Comparison of ENCODE assay signal across 8 cellular contexts in the genomic region with DNA sequence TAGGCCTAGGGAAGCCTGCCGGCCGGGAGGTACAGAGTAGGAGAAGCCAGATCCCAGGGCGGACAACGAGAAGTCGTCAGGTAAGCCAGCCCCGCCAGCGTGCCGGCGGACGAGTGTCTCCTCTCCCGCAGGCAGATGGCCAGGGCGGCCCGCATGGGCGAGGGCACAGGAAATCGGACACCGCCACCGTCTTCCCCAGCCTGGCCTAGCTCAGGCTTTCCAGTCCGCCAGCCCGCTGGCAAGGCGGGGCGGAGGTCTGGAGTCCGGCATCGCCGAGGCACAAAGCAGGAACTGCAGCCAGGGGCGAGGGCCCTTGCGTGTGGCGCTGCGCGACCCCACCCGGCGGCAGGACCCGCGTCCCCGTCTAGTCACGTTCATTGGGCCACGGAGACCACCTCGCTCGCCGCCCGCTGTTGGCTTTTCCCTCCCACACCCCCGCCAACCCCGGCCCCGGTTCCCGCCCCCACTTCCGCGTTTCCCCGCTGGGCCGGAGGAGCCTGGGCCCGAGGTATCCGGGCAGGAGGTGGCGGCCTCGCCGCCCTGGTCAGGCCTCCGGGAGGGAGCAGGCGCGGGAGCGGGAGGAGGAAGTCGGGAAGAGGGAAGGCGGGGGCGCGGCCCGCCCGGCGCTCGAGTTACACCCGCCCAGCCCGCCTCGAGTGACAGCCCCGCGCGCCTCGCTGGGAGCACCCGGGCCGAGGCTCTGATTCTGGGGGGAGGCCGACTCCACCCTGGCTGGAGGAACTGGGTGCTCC. TPM values are rescaled to one million over a fixed set of nuclear protein-coding genes. Genes with fewer than 3 reads are reported as not detected.
A peak's percentile ranks its signal among the peaks of the same experiment; 100 is the strongest.
DNase-seq lines count a peak whose midpoint lies in the region; ATAC-seq and TF ChIP-seq lines count a peak whose summit lies in the region.

A gene (plus strand): TSS at position 655 of the 752 bp plus-strand sequence. CDS start 39,727 bp downstream, outside the sequence.

- H3K36me3 ChIP-seq in duodenal mucosa (ENCODE audit: control insufficient read depth in 1 of 2, insufficient read depth in 2 of 2, low read length in 2 of 2), result no peaks in the 10 kb centered on the region

- H3K27ac ChIP-seq in duodenal mucosa (ENCODE audit: low read depth, low read length), result peak within 1 kb of the TSS; percentile 92

- CTCF ChIA-PET in activated CD4-positive, alpha-beta memory T cell treated with anti-CD3 and anti-CD28 coated beads for 36 hours (lab: Charles Lee), result interaction anchor here (0.6 kb wide), 1 partner anchor 98 kb away, joined by 3 read pairs; no protein-coding TSS in a partner anchor

- no peaks in the 10 kb centered on the region for H3K9me3 ChIP-seq in duodenal mucosa (ENCODE audit: control insufficient read depth in 1 of 2, low read length in 2 of 2)

- 0% methylated on average over 6 to 23 of the region's 75 CpGs for WGBS in lower leg skin, 2 donors

- POLR2A ChIA-PET in activated CD4-positive, alpha-beta memory T cell treated with anti-CD3 and anti-CD28 coated beads for 36 hours (lab: Charles Lee), result interaction anchor here (0.9 to 3.0 kb wide), 3 partner anchors 36 to 102 kb away, joined by 3 to 12 read pairs (median 10); no protein-coding TSS in a partner anchor

- intact Hi-C loops in activated CD4-positive, alpha-beta memory T cell treated with anti-CD3 and anti-CD28 coated beads for 36 hours (cut with micrococcal nuclease), result loop anchor here (1.0 to 5.0 kb wide), 6 partner anchors 36 to 151 kb away; no protein-coding TSS in a partner anchor
- intact Hi-C loops in lower leg skin (cut with DNase I; ENCODE audit: low total_unique reads), result no loop called here

- peaks cover 25 to 30% of the 10 kb centered on the region in 2 donors for H3K4me1 ChIP-seq in duodenal mucosa (ENCODE audit: control insufficient read depth in 1 of 2, insufficient read depth in 2 of 2, low read length in 2 of 2)

- no peaks in the 10 kb centered on the region for H3K9me3 Mint-ChIP-seq in activated CD4-positive, alpha-beta memory T cell treated with anti-CD3 and anti-CD28 coated beads for 36 hours

- H3K4me3 Mint-ChIP-seq in activated CD4-positive, alpha-beta memory T cell treated with anti-CD3 and anti-CD28 coated beads for 36 hours, result peak within 1 kb of the TSS; percentile 89

- no peaks in the 10 kb centered on the region for H3K27me3 ChIP-seq in duodenal mucosa (ENCODE audit: control insufficient read depth in 1 of 2, insufficient read depth in 2 of 2, low read length in 2 of 2)

- ATAC-seq in GM18867 (IDR thresholded peaks at IDR 0.05; ENCODE audit: unreplicated experiment) (peak; percentile 53), HG03103 (IDR thresholded peaks at IDR 0.05; ENCODE audit: low read depth, unreplicated experiment) (peak; percentile 36)

- no peaks in the 10 kb centered on the region for H3K27me3 Mint-ChIP-seq in activated CD4-positive, alpha-beta memory T cell treated with anti-CD3 and anti-CD28 coated beads for 36 hours

- TF ChIP-seq POLR2A in lower leg skin (IDR thresholded peaks at IDR 0.05), result peak in 1 of 2 donors; percentile 24

- peak within 1 kb of the TSS; percentile 86 to 92 for H3K4me3 ChIP-seq in duodenal mucosa (ENCODE audit: low read depth in 1 of 2, low read length in 2 of 2)
- H3K4me3 ChIP-seq in lower leg skin (ENCODE audit: low read depth, poor library complexity, severe bottlenecking), result peak within 1 kb of the TSS; percentile 37

- TF ChIP-seq CTCF in AG09319 (IDR thresholded peaks at IDR 0.05; ENCODE audit: low read depth, low read length) (no peak), lower leg skin (IDR thresholded peaks at IDR 0.05) (no peak)

- H3K4me1 Mint-ChIP-seq in activated CD4-positive, alpha-beta memory T cell treated with anti-CD3 and anti-CD28 coated beads for 36 hours (ENCODE audit: low read depth), result peaks cover 28% of the 10 kb centered on the region

- H3K9ac ChIP-seq in duodenal mucosa (ENCODE audit: low read depth in 1 of 2, low read length in 2 of 2), result peak within 1 kb of the TSS; percentile 87 to 97

- peaks cover 4% of the 10 kb centered on the region for H3K36me3 Mint-ChIP-seq in activated CD4-positive, alpha-beta memory T cell treated with anti-CD3 and anti-CD28 coated beads for 36 hours

- DNase-seq in AG09319 (ENCODE audit: extremely low read depth, low read depth) (peak; percentile 79), NCI-H460 (ENCODE audit: extremely low read depth, low read depth) (peak; percentile 84), lower leg skin (ENCODE audit: low spot score in 2 of 2) (peak; percentile 88 to 98)
- peak; percentile 67 for DNase-seq in activated CD4-positive, alpha-beta memory T cell treated with anti-CD3 and anti-CD28 coated beads for 36 hours
- peak in 2 of 3 donors; percentile 20 to 40 for DNase-seq in stimulated activated CD4-positive, alpha-beta T cell treated with anti-CD3 and anti-CD28 coated beads, TNF-alpha, amount 100 ng/mL, for 1 hour (ENCODE audit: low read depth in 3 of 3, low spot score in 1 of 3)

- H3K27ac Mint-ChIP-seq in activated CD4-positive, alpha-beta memory T cell treated with anti-CD3 and anti-CD28 coated beads for 36 hours, result peak within 1 kb of the TSS; percentile 82

RNA-seq across cellular contexts. Expression of the gene that starts here (rescaled TPM):
- 86.5 and 92.3 TPM in 2 replicates for total RNA-seq in NCI-H460 (2014; rRNA removed; shearing (Covaris generic))
- 51.5 and 128 TPM in 2 replicates for polyA plus RNA-seq in NCI-H460 (2014; cell fraction: nucleus; rRNA removed)
- total RNA-seq in activated CD4-positive, alpha-beta memory T cell treated with anti-CD3 and anti-CD28 coated beads for 36 hours, result 10 to 100 TPM; 27.3 to 28.6 TPM
- total RNA-seq in lower leg skin, result 10 to 100 TPM; 50.0 to 83.5 (median 64.6) TPM

Comparison
In these comparisons a context has a peak if more than half of its experiments do, and no peak if none do; other contexts are left out.
1. Peak in every context shown above with its lines: DNase-seq, ATAC-seq, H3K4me3 ChIP-seq and H3K27ac ChIP-seq.
2. DNase-seq: peak in every context shown above with its lines; median percentile 93 in lower leg skin; 84 in NCI-H460; 79 in AG09319; 67 in activated CD4-positive, alpha-beta memory T cell treated with anti-CD3 and anti-CD28 coated beads for 36 hours; 30 in stimulated activated CD4-positive, alpha-beta T cell treated with anti-CD3 and anti-CD28 coated beads, TNF-alpha, amount 100 ng/mL, for 1 hour.